8 cellular contexts compared by ENCODE assay signal in genomic region chr6:36724514-36725385, GRCh38. TPM values are rescaled to one million over a fixed set of nuclear protein-coding genes. Genes with fewer than 3 reads are reported as not detected.
DNase-seq lines count a peak whose midpoint lies in the region; ATAC-seq and TF ChIP-seq lines count a peak whose summit lies in the region.

No MANE protein-coding gene starts in this region.

- peaks cover 20% of the 10 kb centered on the region for H3K4me1 Mint-ChIP-seq in nephron

- WGBS in aorta, 2 donors = 58 to 63% methylated on average over 13 of the region's 13 CpGs

- H3K27ac Mint-ChIP-seq in nephron = no peak overlapping the region

- no peaks in the 10 kb centered on the region for H3K4me1 ChIP-seq in aorta (ENCODE audit: control insufficient read depth in 1 of 2, insufficient read depth in 2 of 2, low read length in 2 of 2)

- no peak overlapping the region for H3K27ac ChIP-seq in aorta (ENCODE audit: low read depth in 1 of 2, low read length in 2 of 2)

- H3K4me3 ChIP-seq in aorta (ENCODE audit: low read length in 2 of 2) = no peak overlapping the region

- H3K9me3 ChIP-seq in aorta (ENCODE audit: control insufficient read depth, low read length) = no peaks in the 10 kb centered on the region

- H3K4me3 Mint-ChIP-seq in nephron = peak overlapping the region in 1 of 3 experiments; percentile 15

- no peak for ATAC-seq in aorta (ENCODE audit: low FRiP score)
- ATAC-seq in HG02884 (IDR thresholded peaks at IDR 0.05; ENCODE audit: unreplicated experiment) = no peak

- no peaks in the 10 kb centered on the region for H3K36me3 Mint-ChIP-seq in nephron (ENCODE audit: low read depth)

- TF ChIP-seq POLR2A in erythroblast (IDR thresholded peaks at IDR 0.05; ENCODE audit: low read length) = no peak

- DNase-seq in A172 (ENCODE audit: low spot score) = peak; percentile 60
- DNase-seq in NCI-H2196 treated with DMSO at 0.1 percent for 48 hours (lab: John Stamatoyannopoulos, UW; ENCODE audit: unreplicated experiment) = peak; percentile 68
- peak; percentile 43 for DNase-seq in activated CD4-positive, alpha-beta T cell treated with anti-CD3 and anti-CD28 coated beads, Interleukin-2, amount 50 U/mL, for 1 hour
- DNase-seq in erythroblast (lab: John Stamatoyannopoulos, UW) = peak; percentile 44 to 68
- peak; percentile 79 to 89 for DNase-seq in aorta

- peak; percentile 61 for TF ChIP-seq CTCF in GM12872 (IDR thresholded peaks at IDR 0.05; ENCODE audit: insufficient read depth, low read depth, low read length)
- TF ChIP-seq CTCF in nephron (IDR thresholded peaks at IDR 0.05; ENCODE audit: unreplicated experiment in 3 of 3) = peak; percentile 40 to 49 (median 46)

- H3K27me3 Mint-ChIP-seq in nephron (ENCODE audit: low read depth) = peaks cover 11% of the 10 kb centered on the region

- no peaks in the 10 kb centered on the region for H3K27me3 ChIP-seq in aorta (ENCODE audit: control insufficient read depth in 1 of 2, insufficient read depth in 2 of 2, low read length in 1 of 2)

- intact Hi-C loops in aorta (cut with DNase I) = loop anchor here in 1 of 2 donors (2.0 kb wide), 1 partner anchor 32 kb away; no protein-coding TSS in a partner anchor

- no peaks in the 10 kb centered on the region for H3K9me3 Mint-ChIP-seq in nephron

- H3K36me3 ChIP-seq in aorta (ENCODE audit: control insufficient read depth in 1 of 2, insufficient read depth in 2 of 2, low read length in 1 of 2) = no peaks in the 10 kb centered on the region

RNA-seq across cellular contexts. Expression of gene RAB44, which starts 27.1 kb away (rescaled TPM):
- total RNA-seq in A172 (2014; rRNA removed; shearing (Covaris generic)) = not detected in 2 replicates
- total RNA-seq in aorta = under 1 TPM; 0.29 to 0.66 TPM
- polyA plus RNA-seq in aorta = not detected

RNA-seq across cellular contexts. Expression of gene CDKN1A, which starts 46.2 kb away (rescaled TPM):
- total RNA-seq in A172 (2014; rRNA removed; shearing (Covaris generic)) = 207 TPM in 2 replicates
- 100 to 1,000 TPM; 132 to 296 TPM for total RNA-seq in aorta
- 100 to 1,000 TPM; 133 to 149 TPM for polyA plus RNA-seq in aorta
